2 cellular contexts compared by ENCODE assay signal in genomic region chr21:29326914-29327554, GRCh38.
TF ChIP-seq lines count a peak whose summit lies in the region.

No MANE protein-coding gene starts in this region.

TF ChIP-seq in K562, 482 proteins besides CTCF, POLR2A, EP300 and RAD21:
- TF ChIP-seq FOXP4 (CRISPR knock-in tag; IDR thresholded peaks at IDR 0.05; ENCODE audit: borderline replicate concordance) (no peak), FOS (IDR thresholded peaks at IDR 0.05; ENCODE audit: extremely low read depth, insufficient read length) (no peak), HDAC2 (IDR thresholded peaks at IDR 0.05) (no peak), ZNF146 (CRISPR knock-in tag; IDR thresholded peaks at IDR 0.05; ENCODE audit: unreplicated experiment) (no peak), KLF1 (tag; IDR thresholded peaks at IDR 0.05) (no peak), THAP7 (CRISPR knock-in tag; IDR thresholded peaks at IDR 0.05) (no peak), POLR2AphosphoS2 (IDR thresholded peaks at IDR 0.05; ENCODE audit: low read length) (no peak)

TF ChIP-seq in SK-N-SH treated with all-trans-retinoic acid at 6 μM for 48 hours, 23 proteins besides CTCF, POLR2A, EP300 and RAD21:
- TF ChIP-seq ZNF70 (CRISPR knock-in tag; IDR thresholded peaks at IDR 0.05) = no peak
- TF ChIP-seq TSHZ2 (CRISPR knock-in tag; IDR thresholded peaks at IDR 0.05) = no peak
- TF ChIP-seq TOX (CRISPR knock-in tag; IDR thresholded peaks at IDR 0.05; ENCODE audit: borderline replicate concordance) = no peak
- TF ChIP-seq ESRRG (CRISPR knock-in tag; IDR thresholded peaks at IDR 0.05) = no peak
- no peak for TF ChIP-seq ZC3H10 (CRISPR knock-in tag; IDR thresholded peaks at IDR 0.05)
- no peak for TF ChIP-seq OSR1 (CRISPR knock-in tag; IDR thresholded peaks at IDR 0.05)
- TF ChIP-seq PPARA (CRISPR knock-in tag; IDR thresholded peaks at IDR 0.05; ENCODE audit: borderline replicate concordance) = no peak
- TF ChIP-seq ARNTL (CRISPR knock-in tag; IDR thresholded peaks at IDR 0.05; ENCODE audit: borderline replicate concordance, low read depth) = no peak
- TF ChIP-seq ZFP30 (CRISPR knock-in tag; IDR thresholded peaks at IDR 0.05) = no peak
- TF ChIP-seq PATZ1 (CRISPR knock-in tag; IDR thresholded peaks at IDR 0.05; ENCODE audit: borderline replicate concordance) = no peak
- TF ChIP-seq RARB (CRISPR knock-in tag; IDR thresholded peaks at IDR 0.05) = no peak
- TF ChIP-seq POU6F1 (CRISPR knock-in tag; IDR thresholded peaks at IDR 0.05; ENCODE audit: borderline replicate concordance, low read depth) = no peak
- no peak for TF ChIP-seq ISL1 (CRISPR knock-in tag; IDR thresholded peaks at IDR 0.05)
